ENCODE assay signal across 20 cellular contexts in genomic region chr16:83060-83603, GRCh38. TPM values are rescaled to one million over a fixed set of nuclear protein-coding genes. Genes with fewer than 3 reads are reported as not detected.
A peak's percentile ranks its signal among the peaks of the same experiment; 100 is the strongest.
DNase-seq lines count a peak whose midpoint lies in the region; ATAC-seq and TF ChIP-seq lines count a peak whose summit lies in the region.
"Had no signal": no experiment of that assay in that cellular context is flagged by ENCODE, and none has a peak within 500 bp of the region (broad histone marks: within the 10 kb centered on the region; RNA-seq: fewer than 3 reads in every experiment).

No MANE protein-coding gene starts in this region.

- no peaks in the 10 kb centered on the region for H3K9me3 ChIP-seq in CD4-positive, alpha-beta T cell (ENCODE audit: control insufficient read depth, low read length)
- H3K9me3 ChIP-seq in HEK293 (ENCODE audit: control insufficient read depth, insufficient read depth, low read depth, low read length) (no peaks in the 10 kb centered on the region), spleen (no peaks in the 10 kb centered on the region)
- H3K9me3 ChIP-seq: esophagus muscularis mucosa, neutrophil, testis had no signal

- TF ChIP-seq POLR2A in spleen (IDR thresholded peaks at IDR 0.05): no peak

- ATAC-seq in CD4-positive, alpha-beta T cell (ENCODE audit: poor library complexity): no peak
- no peak for ATAC-seq in central memory CD8-positive, alpha-beta T cell (replicated peaks; ENCODE audit: extremely low read depth, poor library complexity, severe bottlenecking)
- ATAC-seq in HG02798 (IDR thresholded peaks at IDR 0.05; ENCODE audit: poor library complexity, unreplicated experiment): no peak
- ATAC-seq in WTC11: no peak
- ATAC-seq: left colon had no signal

- H3K4me3 Mint-ChIP-seq in CD4-positive, alpha-beta T cell: no peak overlapping the region
- H3K4me3 Mint-ChIP-seq in central memory CD8-positive, alpha-beta T cell: peak overlapping the region; percentile 7
- no peak overlapping the region for H3K4me3 Mint-ChIP-seq in WTC11
- H3K4me3 Mint-ChIP-seq: mesothelial cell of epicardium had no signal

- DNase-seq in CD4-positive, alpha-beta T cell: no peak
- DNase-seq in central memory CD8-positive, alpha-beta T cell (ENCODE audit: low spot score in 2 of 2): no peak
- DNase-seq in spleen (no peak), WTC11 (ENCODE audit: low spot score) (no peak)
- DNase-seq in stimulated activated CD4-positive, alpha-beta T cell treated with anti-CD3 and anti-CD28 coated beads, Interleukin-2, amount 100 ng/mL, for 48 hours: no peak
- DNase-seq: AML-193; amniotic stem cell; central memory CD4-positive, alpha-beta T cell; effector CD8-positive, alpha-beta T cell; Kasumi-1; left colon; NCI-H1105 treated with DMSO at 0.1 percent for 48 hours; NCI-H69; SHP77; testis had no signal

- intact Hi-C loops in CD4-positive, alpha-beta T cell (cut with DNase I, micrococcal nuclease): no loop called here
- intact Hi-C loops in spleen (cut with DNase I; ENCODE audit: low total_unique reads): no loop called here

- POLR2A ChIA-PET in CD4-positive, alpha-beta T cell (lab: Charles Lee): no interaction called here
- POLR2A ChIA-PET in HEK293 (lab: Yijun Ruan, JAX) (interaction anchor here (0.5 to 1.5 kb wide), 2 partner anchors 11 to 38 kb away, joined by 3 read pairs; no protein-coding TSS in a partner anchor), WTC11 (lab: Charles Lee) (interaction anchor here (1.2 kb wide), 1 partner anchor 11 kb away, joined by 3 read pairs; no protein-coding TSS in a partner anchor)

- no peak overlapping the region for H3K4me3 ChIP-seq in HEK293 (ENCODE audit: low read depth, low read length)
- H3K4me3 ChIP-seq in spleen: no peak overlapping the region
- H3K4me3 ChIP-seq: esophagus muscularis mucosa, testis had no signal

- peaks cover 0 to 65% of the 10 kb centered on the region in 2 experiments; a peak in 2 of 3 replicates for H3K36me3 ChIP-seq in HEK293 (ENCODE audit: control insufficient read depth in 2 of 2, insufficient read depth in 1 of 2, low read length in 2 of 2)
- peaks cover 0 to 83% (median 29%) of the 10 kb centered on the region in 6 donors for H3K36me3 ChIP-seq in spleen

- 94 to 98% (median 96%) methylated on average over 27 to 31 of the region's 31 CpGs for WGBS in spleen, 5 donors

- no peak overlapping the region for H3K27ac ChIP-seq in CD4-positive, alpha-beta T cell (ENCODE audit: low read depth, low read length)
- H3K27ac ChIP-seq in HEK293 (ENCODE audit: extremely low read depth, low read depth, low read length): no peak overlapping the region
- peak overlapping the region in 5 of 8 donors; percentile 74 to 86 (median 81) for H3K27ac ChIP-seq in spleen
- H3K27ac ChIP-seq: neutrophil had no signal

- H3K36me3 Mint-ChIP-seq in CD4-positive, alpha-beta T cell (ENCODE audit: low read depth): peaks cover 21% of the 10 kb centered on the region
- H3K36me3 Mint-ChIP-seq in central memory CD8-positive, alpha-beta T cell (ENCODE audit: insufficient read depth): peaks cover 21% of the 10 kb centered on the region
- peaks cover 13% of the 10 kb centered on the region for H3K36me3 Mint-ChIP-seq in WTC11

- H3K4me1 ChIP-seq in HEK293 (ENCODE audit: control insufficient read depth, insufficient read depth, low read length) (no peaks in the 10 kb centered on the region), spleen (peaks cover 30 to 80% (median 53%) of the 10 kb centered on the region in 6 donors)

- H3K27me3 ChIP-seq in CD4-positive, alpha-beta T cell (ENCODE audit: control insufficient read depth, insufficient read depth, low read length): no peaks in the 10 kb centered on the region
- no peaks in the 10 kb centered on the region for H3K27me3 ChIP-seq in spleen (replicated peaks in 1 of 7)
- H3K27me3 ChIP-seq: esophagus muscularis mucosa, neutrophil, testis had no signal

- no peak for TF ChIP-seq CTCF in CD4-positive, alpha-beta T cell (IDR thresholded peaks at IDR 0.05)
- TF ChIP-seq CTCF in HEK293 (tag by site-specific recombination; IDR thresholded peaks at IDR 0.05): no peak
- TF ChIP-seq CTCF in spleen (IDR thresholded peaks at IDR 0.05 in 8 of 11, conservative IDR thresholded peaks at IDR 0.05 in 3 of 11): no peak
- no peak for TF ChIP-seq CTCF in WTC11 (IDR thresholded peaks at IDR 0.05)

- peaks cover 28% of the 10 kb centered on the region for H3K4me1 Mint-ChIP-seq in CD4-positive, alpha-beta T cell (ENCODE audit: low read depth)
- peaks cover 38% of the 10 kb centered on the region for H3K4me1 Mint-ChIP-seq in central memory CD8-positive, alpha-beta T cell
- peaks cover 18% of the 10 kb centered on the region for H3K4me1 Mint-ChIP-seq in WTC11

- peak overlapping the region; percentile 27 for H3K27ac Mint-ChIP-seq in CD4-positive, alpha-beta T cell
- H3K27ac Mint-ChIP-seq in central memory CD8-positive, alpha-beta T cell (ENCODE audit: low read depth): peak overlapping the region; percentile 50
- H3K27ac Mint-ChIP-seq in WTC11: no peak overlapping the region
- H3K27ac Mint-ChIP-seq: mesothelial cell of epicardium had no signal

- no peaks in the 10 kb centered on the region for H3K9me3 Mint-ChIP-seq in CD4-positive, alpha-beta T cell
- no peaks in the 10 kb centered on the region for H3K9me3 Mint-ChIP-seq in central memory CD8-positive, alpha-beta T cell
- H3K9me3 Mint-ChIP-seq in WTC11: no peaks in the 10 kb centered on the region
- H3K9me3 Mint-ChIP-seq: mesothelial cell of epicardium had no signal

- H3K27me3 Mint-ChIP-seq in CD4-positive, alpha-beta T cell: no peaks in the 10 kb centered on the region
- H3K27me3 Mint-ChIP-seq in central memory CD8-positive, alpha-beta T cell: no peaks in the 10 kb centered on the region
- no peaks in the 10 kb centered on the region for H3K27me3 Mint-ChIP-seq in WTC11 (ENCODE audit: low read depth)

- CTCF ChIA-PET in CD4-positive, alpha-beta T cell (lab: Charles Lee): no interaction called here
- CTCF ChIA-PET in HEK293 (lab: Yijun Ruan, JAX) (interaction anchor here (0.6 to 1.5 kb wide), 3 partner anchors 11 to 33 kb away, joined by 3 to 9 read pairs (median 3); no protein-coding TSS in a partner anchor), WTC11 (lab: Charles Lee) (interaction anchor here (0.8 to 8.2 kb wide), 4 partner anchors 8 to 300 kb away, joined by 3 to 63 read pairs (median 18); no protein-coding TSS in a partner anchor)

TF ChIP-seq in HEK293, 187 proteins besides CTCF, POLR2A, EP300 and RAD21:
- TF ChIP-seq ZNF274 (IDR thresholded peaks at IDR 0.05; ENCODE audit: low read length): no peak
- TF ChIP-seq ZNF274 (tag by site-specific recombination; IDR thresholded peaks at IDR 0.05; ENCODE audit: borderline replicate concordance): no peak
- peak; percentile 30; the same call in 1 of the 2 replicates for TF ChIP-seq GLIS2 (tag by site-specific recombination; IDR thresholded peaks at IDR 0.05)
- 0 out of 2 replicates have a peak, but pooled peaks have one; percentile 30 for TF ChIP-seq KLF8 (tag by site-specific recombination; IDR thresholded peaks at IDR 0.05)
- no peak for TF ChIP-seq ZNF654 (tag by site-specific recombination; IDR thresholded peaks at IDR 0.05; ENCODE audit: low read depth)
- peak; percentile 44 for TF ChIP-seq KLF1 (tag by site-specific recombination; IDR thresholded peaks at IDR 0.05)
- no peak for TF ChIP-seq GFI1B (tag by site-specific recombination; IDR thresholded peaks at IDR 0.05)
- no peak for TF ChIP-seq MEIS1 (CRISPR knock-in tag; IDR thresholded peaks at IDR 0.05; ENCODE audit: borderline replicate concordance)
- no peak for TF ChIP-seq ZNF184 (tag by site-specific recombination; IDR thresholded peaks at IDR 0.05)
- no peak for TF ChIP-seq ZNF830 (tag by site-specific recombination; IDR thresholded peaks at IDR 0.05; ENCODE audit: low read depth)

TF ChIP-seq in WTC11, 78 proteins besides CTCF, POLR2A, EP300 and RAD21:
- no peak for TF ChIP-seq ERG (CRISPR knock-in tag; IDR thresholded peaks at IDR 0.05)

RNA-seq across cellular contexts. Expression of gene MPG, which starts 5.1 kb away (rescaled TPM):
- total RNA-seq in CD4-positive, alpha-beta T cell: 10 to 100 TPM; 14.1 to 17.1 TPM
- 10 to 100 TPM; 34.8 to 82.4 (median 50.0) TPM for total RNA-seq in spleen
- 100 to 1,000 TPM; 115 to 122 (median 121) TPM for polyA plus RNA-seq in spleen
- total RNA-seq in WTC11 (2021): 60.0 to 62.0 TPM (median 60.0 TPM) in 3 replicates

RNA-seq across cellular contexts. Expression of gene RHBDF1, which starts 10.7 kb away (rescaled TPM):
- under 1 TPM; 0.33 to 0.34 TPM for total RNA-seq in CD4-positive, alpha-beta T cell
- total RNA-seq in spleen (10 to 100 TPM in 4 of 7 donors, 1 to 10 TPM in 3; 6.5 to 23.0 (median 14.9) TPM), WTC11 (2021) (40.9 to 60.8 TPM (median 44.2 TPM) in 3 replicates)
- 10 to 100 TPM in 1 of 3 donors, 1 to 10 TPM in 2; 7.0 to 11.4 (median 9.2) TPM for polyA plus RNA-seq in spleen

RNA-seq across cellular contexts. Expression of gene SNRNP25, which starts 29.5 kb away (rescaled TPM):
- total RNA-seq in CD4-positive, alpha-beta T cell: 1 to 10 TPM; 4.8 to 5.1 TPM
- total RNA-seq in spleen (10 to 100 TPM; 13.6 to 25.1 (median 17.2) TPM), WTC11 (2021) (51.6 to 55.9 TPM (median 54.7 TPM) in 3 replicates)
- polyA plus RNA-seq in spleen: 10 to 100 TPM; 39.8 to 48.1 (median 46.6) TPM

RNA-seq across cellular contexts. Expression of gene POLR3K, which starts 29.7 kb away (rescaled TPM):
- total RNA-seq in CD4-positive, alpha-beta T cell: 1 to 10 TPM; 4.1 TPM
- total RNA-seq in spleen: 10 to 100 TPM in 4 of 7 donors, 1 to 10 TPM in 3; 5.2 to 17.9 (median 13.2) TPM
- 10 to 100 TPM; 13.1 to 24.1 (median 21.2) TPM for polyA plus RNA-seq in spleen
- 37.9 to 40.1 TPM (median 38.6 TPM) in 3 replicates for total RNA-seq in WTC11 (2021)

RNA-seq across cellular contexts. Expression of gene NPRL3, which starts 55.3 kb away (rescaled TPM):
- total RNA-seq in CD4-positive, alpha-beta T cell: 10 to 100 TPM; 29.5 to 30.8 TPM
- total RNA-seq in spleen (10 to 100 TPM; 22.7 to 38.7 (median 31.7) TPM), WTC11 (2021) (41.1 to 47.9 TPM (median 45.7 TPM) in 3 replicates)
- polyA plus RNA-seq in spleen: 10 to 100 TPM in 2 of 3 donors, 1 to 10 TPM in 1; 8.7 to 22.4 (median 12.5) TPM

Comparison
In these comparisons a context has a peak if more than half of its experiments do, and no peak if none do; other contexts are left out.
1. H3K27ac ChIP-seq: peak in spleen (5 of 8); none in CD4-positive, alpha-beta T cell (single experiment) and HEK293 (single experiment).
2. RNA of gene RHBDF1, which starts 10.7 kb away (total RNA-seq): 40.9 to 60.8 TPM in WTC11 and 6.5 to 23.0 TPM in spleen; 0.33 to 0.34 TPM in CD4-positive, alpha-beta T cell; every median in the first group is over 4 times any median in the second.